In the genomic region with DNA sequence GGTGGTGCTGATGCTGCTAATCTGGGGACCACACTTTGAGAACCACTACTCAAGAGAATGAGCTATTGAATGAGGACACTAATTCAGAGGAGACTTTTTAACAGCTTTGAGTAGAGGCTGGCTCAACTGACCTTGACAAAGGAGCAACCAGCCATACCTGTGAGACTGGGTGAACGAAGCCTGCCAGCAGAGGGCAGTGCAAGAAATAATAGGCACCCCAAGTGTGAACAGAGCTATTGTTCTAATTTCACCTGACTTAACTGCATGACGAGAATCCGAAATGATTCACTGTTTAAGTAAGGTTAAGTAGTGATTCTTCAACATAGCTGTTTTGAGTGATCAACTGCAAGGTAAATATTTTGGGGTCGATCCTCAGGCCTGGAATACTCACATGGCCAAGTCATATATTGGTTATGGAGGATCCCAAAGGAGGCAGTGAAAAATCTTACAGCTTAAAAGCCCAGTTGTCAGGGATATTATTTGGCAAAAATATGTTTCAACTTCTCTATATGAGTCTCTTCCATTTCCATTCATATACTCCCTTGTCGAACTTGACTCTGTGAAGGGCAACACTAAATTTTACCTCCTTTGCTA, we compare ENCODE assay signal across 8 cellular contexts.
A peak's percentile ranks its signal among the peaks of the same experiment; 100 is the strongest.
DNase-seq lines count a peak whose midpoint lies in the region; ATAC-seq and TF ChIP-seq lines count a peak whose summit lies in the region.

No MANE protein-coding gene starts in this region.

- DNase-seq in GM06990 (ENCODE audit: extremely low read depth, insufficient read length) (peak; percentile 26), T-helper 17 cell (peak in 1 of 3 donors; percentile 27), colonic mucosa (peak; percentile 82), mesothelial cell of epicardium (ENCODE audit: low spot score in 2 of 2, unreplicated experiment in 2 of 2) (no peak), upper lobe of right lung (peak; percentile 68), NCI-H2227 (lab: John Stamatoyannopoulos, UW; ENCODE audit: unreplicated experiment) (no peak)

- peak; percentile 81 for TF ChIP-seq CTCF in GM06990 (IDR thresholded peaks at IDR 0.05; ENCODE audit: insufficient read depth, low read length, poor library complexity, severe bottlenecking)
- peak; percentile 23 for TF ChIP-seq CTCF in colonic mucosa (IDR thresholded peaks at IDR 0.05)
- TF ChIP-seq CTCF in mesothelial cell of epicardium (IDR thresholded peaks at IDR 0.05; ENCODE audit: unreplicated experiment): peak; percentile 46
- TF ChIP-seq CTCF in upper lobe of right lung (IDR thresholded peaks at IDR 0.05): peak; percentile 71

- no peaks in the 10 kb centered on the region for H3K9me3 Mint-ChIP-seq in mesothelial cell of epicardium

- H3K36me3 Mint-ChIP-seq in T-helper 17 cell (ENCODE audit: low read depth): no peaks in the 10 kb centered on the region
- H3K36me3 Mint-ChIP-seq in mesothelial cell of epicardium: no peaks in the 10 kb centered on the region

- H3K27ac ChIP-seq in colonic mucosa (no peak overlapping the region), upper lobe of right lung (no peak overlapping the region)

- no peak overlapping the region for H3K4me3 Mint-ChIP-seq in T-helper 17 cell
- no peak overlapping the region for H3K4me3 Mint-ChIP-seq in mesothelial cell of epicardium

- H3K9me3 ChIP-seq in T-helper 17 cell (ENCODE audit: control insufficient read depth, low read length, poor library complexity, severe bottlenecking): no peaks in the 10 kb centered on the region
- H3K9me3 ChIP-seq in colonic mucosa: no peaks in the 10 kb centered on the region
- H3K9me3 ChIP-seq in upper lobe of right lung: no peaks in the 10 kb centered on the region

- peak; percentile 97 for ATAC-seq in GM19463 (IDR thresholded peaks at IDR 0.05; ENCODE audit: unreplicated experiment)
- ATAC-seq in HG03442 (IDR thresholded peaks at IDR 0.05; ENCODE audit: unreplicated experiment): peak; percentile 89
- ATAC-seq in T-helper 17 cell: peak; percentile 66
- ATAC-seq in upper lobe of right lung: peak; percentile 93

- no peak overlapping the region for H3K27ac Mint-ChIP-seq in T-helper 17 cell
- no peak overlapping the region for H3K27ac Mint-ChIP-seq in mesothelial cell of epicardium

- H3K27me3 Mint-ChIP-seq in T-helper 17 cell (no peaks in the 10 kb centered on the region), mesothelial cell of epicardium (ENCODE audit: low read depth) (no peaks in the 10 kb centered on the region)

- H3K4me1 ChIP-seq in colonic mucosa: no peaks in the 10 kb centered on the region
- H3K4me1 ChIP-seq in upper lobe of right lung: no peaks in the 10 kb centered on the region

- no peak overlapping the region for H3K9ac ChIP-seq in colonic mucosa (ENCODE audit: low read depth in 2 of 2, low read length in 2 of 2)

- H3K4me1 Mint-ChIP-seq in T-helper 17 cell (peaks cover 3% of the 10 kb centered on the region), mesothelial cell of epicardium (peaks cover 3% of the 10 kb centered on the region)

- H3K36me3 ChIP-seq in GM06990 (ENCODE audit: control insufficient read depth, insufficient read depth, low read length) (no peaks in the 10 kb centered on the region), colonic mucosa (no peaks in the 10 kb centered on the region), upper lobe of right lung (no peaks in the 10 kb centered on the region)

- intact Hi-C loops in colonic mucosa (cut with DNase I) (loop anchor here (10.0 kb wide), 1 partner anchor 532 kb away; no protein-coding TSS in a partner anchor), upper lobe of right lung (cut with DNase I) (no loop called here)

- H3K27me3 ChIP-seq in GM06990 (replicated peaks; ENCODE audit: control insufficient read depth, insufficient read depth, low read length) (no peaks in the 10 kb centered on the region), colonic mucosa (no peaks in the 10 kb centered on the region), upper lobe of right lung (no peaks in the 10 kb centered on the region)

- H3K4me3 ChIP-seq in GM06990 (replicated peaks; ENCODE audit: low read depth, low read length): no peak overlapping the region
- no peak overlapping the region for H3K4me3 ChIP-seq in colonic mucosa
- no peak overlapping the region for H3K4me3 ChIP-seq in upper lobe of right lung

Comparison
In these comparisons a context has a peak if more than half of its experiments do, and no peak if none do; other contexts are left out.
1. DNase-seq: peak in GM06990 (single experiment), colonic mucosa (single experiment) and upper lobe of right lung (single experiment); none in mesothelial cell of epicardium (0 of 2) and NCI-H2227 (single experiment).
2. CTCF ChIP-seq: peak in every context shown above with its lines; median percentile 81 in GM06990; 71 in upper lobe of right lung; 46 in mesothelial cell of epicardium; 23 in colonic mucosa.
3. Peak in every context shown above with its lines, with median percentiles within 50 percentile points of each other: ATAC-seq.